In genomic region chr3:17431477-17432045, GRCh38 we compare ENCODE assay signal across 23 cellular contexts.
DNase-seq lines count a peak whose midpoint lies in the region; ATAC-seq and TF ChIP-seq lines count a peak whose summit lies in the region.
"Had no signal": no experiment of that assay in that cellular context is flagged by ENCODE, and none has a peak within 500 bp of the region (broad histone marks: within the 10 kb centered on the region; RNA-seq: fewer than 3 reads in every experiment).

No MANE protein-coding gene starts in this region.

- H3K4me3 ChIP-seq in SJCRH30 (no peak overlapping the region), fibroblast of pulmonary artery (replicated peaks; ENCODE audit: low read depth, low read length) (no peak overlapping the region), transverse colon (no peak overlapping the region)
- H3K4me3 ChIP-seq: BLaER1, body of pancreas, hepatocyte, mucosa of descending colon, testis had no signal

- no peak overlapping the region for H3K4me3 Mint-ChIP-seq in activated CD4-positive, alpha-beta T cell treated with anti-CD3 and anti-CD28 coated beads for 36 hours
- H3K4me3 Mint-ChIP-seq: activated CD4-positive, alpha-beta memory T cell treated with anti-CD3 and anti-CD28 coated beads, Interleukin-2, amount 10 ng/mL, durations not matched to agents 7 days and 5 days; neural crest cell; stimulated activated effector memory CD8-positive, alpha-beta T cell treated with anti-CD3 and anti-CD28 coated beads, Interleukin-12 subunit alpha, Interleukin-12 subunit beta, amount 100 ng/mL, for 72 hours had no signal

- no peaks in the 10 kb centered on the region for H3K9me3 Mint-ChIP-seq in activated CD4-positive, alpha-beta T cell treated with anti-CD3 and anti-CD28 coated beads for 36 hours (ENCODE audit: low read depth)
- H3K9me3 Mint-ChIP-seq: stimulated activated effector memory CD8-positive, alpha-beta T cell treated with anti-CD3 and anti-CD28 coated beads, Interleukin-12 subunit alpha, Interleukin-12 subunit beta, amount 100 ng/mL, for 72 hours had no signal

- in situ Hi-C loops in transverse colon (cut with MboI; ENCODE audit: low pct_ligation_motif_present in 1 of 4, low pct_unique_long_range_greater_than_20kb in 1 of 4, low sequenced_read_pairs in 3 of 4) = loop anchor here (10.0 to 25.0 kb wide), 2 partner anchors 403 to 406 kb away; no protein-coding TSS in a partner anchor

- H3K27ac ChIP-seq in SJCRH30 = peak overlapping the region; percentile 6; the same call in 1 of the 2 replicates
- no peak overlapping the region for H3K27ac ChIP-seq in transverse colon
- H3K27ac ChIP-seq: BLaER1, body of pancreas, hepatocyte had no signal

- CTCF ChIA-PET in activated CD4-positive, alpha-beta T cell treated with anti-CD3 and anti-CD28 coated beads for 36 hours (lab: Charles Lee) = interaction anchor here (1.0 to 2.3 kb wide), 2 partner anchors 409 to 1557 kb away, joined by 5 to 8 read pairs; no protein-coding TSS in a partner anchor

- DNase-seq in GM04503 (ENCODE audit: low read depth) = peak; percentile 23
- DNase-seq in SJCRH30 = no peak
- DNase-seq in fibroblast of pulmonary artery (ENCODE audit: low read depth) = peak; percentile 44
- peak; percentile 49 for DNase-seq in superior temporal gyrus (ENCODE audit: extremely low spot score)
- DNase-seq in activated CD4-positive, alpha-beta T cell treated with anti-CD3 and anti-CD28 coated beads for 36 hours = no peak
- no peak for DNase-seq in transverse colon
- DNase-seq in NCI-H524 treated with DMSO at 0.1 percent for 48 hours (lab: John Stamatoyannopoulos, UW) = no peak
- DNase-seq: activated CD4-positive, alpha-beta memory T cell treated with anti-CD3 and anti-CD28 coated beads, Interleukin-2, amount 10 ng/mL, durations not matched to agents 7 days and 5 days; activated CD4-positive, CD25-positive, alpha-beta regulatory T cell; activated effector memory CD4-positive, alpha-beta T cell treated with anti-CD3 and anti-CD28 coated beads, Interleukin-2, amount 50 U/mL, for 16 hours; body of pancreas; Caco-2; GOT3; mucosa of descending colon; stimulated activated CD4-positive, alpha-beta T cell treated with anti-CD3 and anti-CD28 coated beads, Interleukin-1b, Interleukin-23, amount 100 ng/mL, for 48 hours; T1000; testis had no signal

- no peaks in the 10 kb centered on the region for H3K27me3 ChIP-seq in SJCRH30
- no peaks in the 10 kb centered on the region for H3K27me3 ChIP-seq in transverse colon
- H3K27me3 ChIP-seq: BLaER1, body of pancreas, foreskin keratinocyte, hepatocyte, testis had no signal

- no peaks in the 10 kb centered on the region for H3K27me3 Mint-ChIP-seq in activated CD4-positive, alpha-beta T cell treated with anti-CD3 and anti-CD28 coated beads for 36 hours
- H3K27me3 Mint-ChIP-seq: activated CD4-positive, alpha-beta memory T cell treated with anti-CD3 and anti-CD28 coated beads, Interleukin-2, amount 10 ng/mL, durations not matched to agents 7 days and 5 days; progenitor cell of endocrine pancreas had no signal

- TF ChIP-seq POLR2A in transverse colon (IDR thresholded peaks at IDR 0.05) = no peak

- no peaks in the 10 kb centered on the region for H3K9me3 ChIP-seq in SJCRH30 (replicated peaks)
- H3K9me3 ChIP-seq in transverse colon = no peaks in the 10 kb centered on the region
- H3K9me3 ChIP-seq: body of pancreas, Caco-2, mucosa of descending colon, testis had no signal

- no peaks in the 10 kb centered on the region for H3K36me3 ChIP-seq in SJCRH30
- H3K36me3 ChIP-seq in transverse colon = no peaks in the 10 kb centered on the region

- TF ChIP-seq EP300 in transverse colon (IDR thresholded peaks at IDR 0.05; ENCODE audit: low read depth) = no peak

- no peaks in the 10 kb centered on the region for H3K36me3 Mint-ChIP-seq in activated CD4-positive, alpha-beta T cell treated with anti-CD3 and anti-CD28 coated beads for 36 hours (ENCODE audit: low read depth)
- H3K36me3 Mint-ChIP-seq: stimulated activated effector memory CD8-positive, alpha-beta T cell treated with anti-CD3 and anti-CD28 coated beads, Interleukin-12 subunit alpha, Interleukin-12 subunit beta, amount 100 ng/mL, for 72 hours had no signal

- H3K4me1 Mint-ChIP-seq in activated CD4-positive, alpha-beta T cell treated with anti-CD3 and anti-CD28 coated beads for 36 hours = no peaks in the 10 kb centered on the region
- H3K4me1 Mint-ChIP-seq: activated CD4-positive, alpha-beta memory T cell treated with anti-CD3 and anti-CD28 coated beads, Interleukin-2, amount 10 ng/mL, durations not matched to agents 7 days and 5 days; stimulated activated effector memory CD8-positive, alpha-beta T cell treated with anti-CD3 and anti-CD28 coated beads, Interleukin-12 subunit alpha, Interleukin-12 subunit beta, amount 100 ng/mL, for 72 hours had no signal

- 93 to 95% methylated on average over 2 of the region's 2 CpGs for WGBS in transverse colon (ENCODE audit: low coverage in 1 of 2), 2 donors

- ATAC-seq in activated CD4-positive, alpha-beta T cell treated with anti-CD3 and anti-CD28 coated beads for 36 hours = no peak
- ATAC-seq: stimulated activated effector memory CD8-positive, alpha-beta T cell treated with anti-CD3 and anti-CD28 coated beads, Interleukin-12 subunit alpha, Interleukin-12 subunit beta, amount 100 ng/mL, for 72 hours had no signal

- H3K4me1 ChIP-seq in SJCRH30 (peaks cover 13% of the 10 kb centered on the region), transverse colon (no peaks in the 10 kb centered on the region)
- H3K4me1 ChIP-seq: BLaER1, Caco-2, foreskin keratinocyte had no signal

- intact Hi-C loops in activated CD4-positive, alpha-beta T cell treated with anti-CD3 and anti-CD28 coated beads for 36 hours (cut with DNase I, micrococcal nuclease) = loop anchor here (1.0 kb wide), 1 partner anchor 410 kb away; no protein-coding TSS in a partner anchor
- intact Hi-C loops in transverse colon (cut with DNase I; ENCODE audit: low total_unique reads) = loop anchor here (10.0 kb wide), 1 partner anchor 403 kb away; no protein-coding TSS in a partner anchor

- H3K27ac Mint-ChIP-seq in activated CD4-positive, alpha-beta T cell treated with anti-CD3 and anti-CD28 coated beads for 36 hours = no peak overlapping the region
- H3K27ac Mint-ChIP-seq: activated CD4-positive, alpha-beta memory T cell treated with anti-CD3 and anti-CD28 coated beads, Interleukin-2, amount 10 ng/mL, durations not matched to agents 7 days and 5 days; progenitor cell of endocrine pancreas; stimulated activated effector memory CD8-positive, alpha-beta T cell treated with anti-CD3 and anti-CD28 coated beads, Interleukin-12 subunit alpha, Interleukin-12 subunit beta, amount 100 ng/mL, for 72 hours had no signal

- TF ChIP-seq CTCF in fibroblast of pulmonary artery (IDR thresholded peaks at IDR 0.05; ENCODE audit: low read length, missing control alignments) (no peak), transverse colon (IDR thresholded peaks at IDR 0.05) (no peak)

- POLR2A ChIA-PET in activated CD4-positive, alpha-beta T cell treated with anti-CD3 and anti-CD28 coated beads for 36 hours (lab: Charles Lee) = no interaction called here

Comparison
In these comparisons a context has a peak if more than half of its experiments do, and no peak if none do; other contexts are left out.
1. DNase-seq: peak in GM04503 (single experiment), fibroblast of pulmonary artery (single experiment) and superior temporal gyrus (single experiment); none in SJCRH30 (0 of 2), activated CD4-positive, alpha-beta T cell treated with anti-CD3 and anti-CD28 coated beads for 36 hours (single experiment), transverse colon (single experiment) and NCI-H524 treated with DMSO at 0.1 percent for 48 hours (single experiment).